Comparison of ENCODE assay signal across 10 cellular contexts in the genomic region with DNA sequence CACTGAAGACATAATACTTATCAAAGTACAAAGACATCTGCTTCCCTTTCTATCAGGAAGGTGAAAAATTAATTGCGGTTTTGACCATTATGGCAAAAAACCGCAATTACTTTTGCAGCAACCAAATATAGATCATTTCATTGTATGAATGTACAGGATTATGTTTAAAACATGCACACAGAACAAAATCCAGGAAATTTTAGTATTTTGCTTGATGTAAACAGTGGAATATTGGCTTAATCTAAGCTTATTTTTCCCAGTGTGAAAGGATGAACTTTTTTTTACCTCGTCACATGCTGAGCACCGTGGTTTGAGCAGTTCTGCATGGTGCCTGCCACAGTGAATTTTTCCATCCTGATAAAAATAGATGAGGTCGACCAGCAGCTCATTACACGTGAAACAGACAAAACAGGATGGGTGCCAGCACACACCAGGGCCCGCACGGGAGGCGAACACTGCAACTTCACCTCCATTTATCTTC.
DNase-seq lines count a peak whose midpoint lies in the region; ATAC-seq, FAIRE-seq and TF ChIP-seq lines count a peak whose summit lies in the region.
"Had no signal": no experiment of that assay in that cellular context is flagged by ENCODE, and none has a peak within 500 bp of the region (broad histone marks: within the 10 kb centered on the region; RNA-seq: fewer than 3 reads in every experiment).

No MANE protein-coding gene starts in this region.

- H3K36me3 ChIP-seq in OCI-LY1 (ENCODE audit: insufficient read depth, low read length) (peaks cover 15% of the 10 kb centered on the region), heart left ventricle (peaks cover 0 to 89% (median 62%) of the 10 kb centered on the region in 9 donors)

- no peak for TF ChIP-seq POLR2A in heart left ventricle (IDR thresholded peaks at IDR 0.05)

- H3K79me2 ChIP-seq in OCI-LY1 (ENCODE audit: insufficient read depth, low read length), result no peaks in the 10 kb centered on the region

- H3K4me3 ChIP-seq in OCI-LY1 (ENCODE audit: low read depth, low read length, poor library complexity, severe bottlenecking) (peak overlapping the region; percentile 41), heart left ventricle (peak overlapping the region in 1 of 12 donors; percentile 52)

- peak overlapping the region; percentile 71 for H3K4me2 ChIP-seq in OCI-LY1 (ENCODE audit: low read length)

- TF ChIP-seq CTCF in OCI-LY1 (IDR thresholded peaks at IDR 0.05; ENCODE audit: low read length) (no peak), heart left ventricle (IDR thresholded peaks at IDR 0.05) (no peak)

- H3K4me1 ChIP-seq in OCI-LY1 (ENCODE audit: insufficient read depth, low read length, severe bottlenecking), result peaks cover 76% of the 10 kb centered on the region
- H3K4me1 ChIP-seq in heart left ventricle, result peaks cover 0 to 55% (median 26%) of the 10 kb centered on the region in 12 donors

- H3K27me3 ChIP-seq in OCI-LY1 (ENCODE audit: insufficient read depth, low read length) (no peaks in the 10 kb centered on the region), heart left ventricle (no peaks in the 10 kb centered on the region)

- peak; percentile 80 for FAIRE-seq in GM19239 (lab: Jason Lieb, UNC)

- no peaks in the 10 kb centered on the region for H4K20me1 ChIP-seq in OCI-LY1 (ENCODE audit: insufficient read depth, low read length)

- peak; percentile 82 to 86 (median 84) for ATAC-seq in heart left ventricle

- H3F3A ChIP-seq in OCI-LY1 (ENCODE audit: insufficient read depth, low read length), result peaks cover 18% of the 10 kb centered on the region; the same call in 1 of the 2 replicates

- DNase-seq in Ammon's horn (ENCODE audit: low spot score), result peak; percentile 28
- no peak for DNase-seq in GM19239 (ENCODE audit: insufficient read length, low spot score)
- DNase-seq in heart left ventricle, result peak in 4 of 5 donors; percentile 53 to 69 (median 60)
- no peak for DNase-seq in GM19238 (ENCODE audit: insufficient read length, low spot score)
- DNase-seq in activated gamma-delta T cell (lab: John Stamatoyannopoulos, UW), result no peak
- DNase-seq in amniotic stem cell (lab: John Stamatoyannopoulos, UW), result no peak
- DNase-seq in DMS79 treated with DMSO at 0.1 percent for 48 hours (lab: John Stamatoyannopoulos, UW), result no peak
- DNase-seq: naive thymus-derived CD8-positive, alpha-beta T cell; T1000 had no signal

- H3K27ac ChIP-seq in OCI-LY1 (ENCODE audit: low read depth, low read length, poor library complexity, severe bottlenecking) (peak overlapping the region; percentile 98), heart left ventricle (peak overlapping the region in 10 of 12 donors; percentile 3 to 67 (median 39))

- intact Hi-C loops in heart left ventricle (cut with DNase I), result loop anchor here in 1 of 10 donors (10.0 kb wide), 1 partner anchor 134 kb away; no protein-coding TSS in a partner anchor

- H3K9me3 ChIP-seq in OCI-LY1 (ENCODE audit: low read length) (no peaks in the 10 kb centered on the region), heart left ventricle (no peaks in the 10 kb centered on the region)

- no peaks in the 10 kb centered on the region for H3K9me2 ChIP-seq in OCI-LY1 (ENCODE audit: low read depth, low read length)

- peak overlapping the region; percentile 65 for H3K9ac ChIP-seq in OCI-LY1 (ENCODE audit: low read length)

- H2AFZ ChIP-seq in OCI-LY1 (ENCODE audit: low read length), result no peak overlapping the region

- WGBS in heart left ventricle, 4 donors, result 36 to 43% (median 40%) methylated on average over 9 of the region's 9 CpGs

Comparison
In these comparisons a context has a peak if more than half of its experiments do, and no peak if none do; other contexts are left out.
1. DNase-seq: peak in Ammon's horn (single experiment) and heart left ventricle (4 of 5); none in GM19239 (single experiment), GM19238 (single experiment), activated gamma-delta T cell (single experiment), amniotic stem cell (single experiment) and DMS79 treated with DMSO at 0.1 percent for 48 hours (single experiment).